Comparison of ENCODE assay signal across 14 cellular contexts in genomic region chr11:64769283-64769682, GRCh38. TPM values are rescaled to one million over a fixed set of nuclear protein-coding genes. Genes with fewer than 3 reads are reported as not detected.
DNase-seq lines count a peak whose midpoint lies in the region; TF ChIP-seq lines count a peak whose summit lies in the region.
"Had no signal": no experiment of that assay in that cellular context is flagged by ENCODE, and none has a peak within 500 bp of the region (broad histone marks: within the 10 kb centered on the region; RNA-seq: fewer than 3 reads in every experiment).

No MANE protein-coding gene starts in this region.

- no peaks in the 10 kb centered on the region for H3K23me2 ChIP-seq in H9 (ENCODE audit: insufficient read length, low read depth, low read length, poor library complexity, severe bottlenecking)

- H2BK20ac ChIP-seq in H9 (ENCODE audit: low read depth, low read length, poor library complexity, severe bottlenecking), result no peak overlapping the region

- no peak overlapping the region for H2BK12ac ChIP-seq in H9 (ENCODE audit: insufficient read length, low read depth, low read length)

- H3K4me1 ChIP-seq in H9 (ENCODE audit: insufficient read depth, low read length) (no peaks in the 10 kb centered on the region; the same call in 1 of the 2 replicates), mammary epithelial cell (ENCODE audit: insufficient read depth, low read length) (peaks cover 6% of the 10 kb centered on the region), osteoblast (ENCODE audit: insufficient read depth, low read length) (peaks cover 2% of the 10 kb centered on the region)

- H3K4ac ChIP-seq in H9 (ENCODE audit: low read depth, low read length), result no peak overlapping the region

- H3K27ac ChIP-seq in H9 (ENCODE audit: insufficient read length, low read depth, low read length), result no peak overlapping the region
- no peak overlapping the region for H3K27ac ChIP-seq in mammary epithelial cell (ENCODE audit: insufficient read depth, low read depth, low read length)
- H3K27ac ChIP-seq in osteoblast (ENCODE audit: low read depth, low read length), result no peak overlapping the region
- H3K27ac ChIP-seq in dorsolateral prefrontal cortex, result no peak overlapping the region
- H3K27ac ChIP-seq: coronary artery, GM23248 had no signal

- no peaks in the 10 kb centered on the region for H3K27me3 Mint-ChIP-seq in activated CD4-positive, alpha-beta T cell treated with anti-CD3 and anti-CD28 coated beads, Interleukin-2, amount 10 ng/mL, durations not matched to agents 7 days and 5 days
- no peaks in the 10 kb centered on the region for H3K27me3 Mint-ChIP-seq in H9 (ENCODE audit: low read depth)

- no peak overlapping the region for H2BK15ac ChIP-seq in H9 (ENCODE audit: low read depth, low read length)

- WGBS in H9 (ENCODE audit: extremely low coverage, insufficient read length, low lambda C conversion rate), result no CpG with 5 or more reads among the region's 6 CpGs
- 98% methylated on average over 6 of the region's 6 CpGs for WGBS in mammary epithelial cell (ENCODE audit: low coverage, missing lambda C conversion rate)

- H3K79me1 ChIP-seq in H9 (ENCODE audit: insufficient read depth, low read depth, low read length, poor library complexity, severe bottlenecking), result peaks cover 7% of the 10 kb centered on the region

- no peaks in the 10 kb centered on the region for H3K9me3 Mint-ChIP-seq in activated CD4-positive, alpha-beta T cell treated with anti-CD3 and anti-CD28 coated beads, Interleukin-2, amount 10 ng/mL, durations not matched to agents 7 days and 5 days
- no peaks in the 10 kb centered on the region for H3K9me3 Mint-ChIP-seq in H9

- H3K4me1 Mint-ChIP-seq in activated CD4-positive, alpha-beta T cell treated with anti-CD3 and anti-CD28 coated beads, Interleukin-2, amount 10 ng/mL, durations not matched to agents 7 days and 5 days, result peaks cover 86% of the 10 kb centered on the region
- peaks cover 28 to 40% of the 10 kb centered on the region in 2 experiments for H3K4me1 Mint-ChIP-seq in H9

- TF ChIP-seq CTCF in H9 (conservative IDR thresholded peaks at IDR 0.05) (no peak), mammary epithelial cell (conservative IDR thresholded peaks at IDR 0.05 in 1 of 2, IDR thresholded peaks at IDR 0.05 in 1 of 2; ENCODE audit: extremely low read depth in 1 of 2, insufficient read depth in 1 of 2, low read depth in 1 of 2, low read length in 2 of 2) (no peak), osteoblast (IDR thresholded peaks at IDR 0.05; ENCODE audit: extremely low read depth, low read depth, low read length) (no peak), dorsolateral prefrontal cortex (IDR thresholded peaks at IDR 0.05 in 54 of 56, conservative IDR thresholded peaks at IDR 0.05 in 2 of 56; ENCODE audit: low read depth in 1 of 56, partially characterized antibody in 56 of 56) (no peak)

- H3K36me3 Mint-ChIP-seq in activated CD4-positive, alpha-beta T cell treated with anti-CD3 and anti-CD28 coated beads, Interleukin-2, amount 10 ng/mL, durations not matched to agents 7 days and 5 days (ENCODE audit: low read depth), result peaks cover 91% of the 10 kb centered on the region
- peaks cover 81 to 98% (median 97%) of the 10 kb centered on the region in 3 experiments; a peak in 6 of 7 replicates for H3K36me3 Mint-ChIP-seq in H9 (ENCODE audit: insufficient read depth in 1 of 3, low read depth in 3 of 3)

- H3K23ac ChIP-seq in H9 (ENCODE audit: insufficient read length, low read depth, low read length), result no peak overlapping the region

- POLR2A ChIA-PET in activated CD4-positive, alpha-beta T cell treated with anti-CD3 and anti-CD28 coated beads, Interleukin-2, amount 10 ng/mL, durations not matched to agents 7 days and 5 days (lab: Charles Lee), result no interaction called here

- H3K4me2 ChIP-seq in H9 (ENCODE audit: insufficient read depth, insufficient read length, low read length) (no peak overlapping the region), mammary epithelial cell (ENCODE audit: insufficient read depth, low read depth, low read length) (no peak overlapping the region), osteoblast (ENCODE audit: insufficient read depth, low read length) (no peak overlapping the region)

- intact Hi-C loops in mammary epithelial cell (cut with micrococcal nuclease), result no loop called here
- intact Hi-C loops in dorsolateral prefrontal cortex (cut with DNase I), result no loop called here

- H3K36me3 ChIP-seq in mammary epithelial cell (ENCODE audit: insufficient read depth, low read length), result peaks cover 77% of the 10 kb centered on the region
- H3K36me3 ChIP-seq in osteoblast (ENCODE audit: insufficient read depth, low read length), result peaks cover 92% of the 10 kb centered on the region

- H3K27me3 ChIP-seq in H9 (ENCODE audit: insufficient read depth, low read length), result no peaks in the 10 kb centered on the region
- H3K27me3 ChIP-seq in mammary epithelial cell (ENCODE audit: insufficient read depth, low read length), result no peaks in the 10 kb centered on the region
- no peaks in the 10 kb centered on the region for H3K27me3 ChIP-seq in osteoblast (ENCODE audit: insufficient read depth, low read length)
- no peaks in the 10 kb centered on the region for H3K27me3 ChIP-seq in dorsolateral prefrontal cortex
- H3K27me3 ChIP-seq: stomach had no signal

- dilution Hi-C loops in mammary epithelial cell (cut with HindIII; ENCODE audit: low sequenced_read_pairs), result no loop called here

- no peak overlapping the region for H2AK5ac ChIP-seq in H9 (ENCODE audit: insufficient read length, low read length)

- no peak overlapping the region for H3K14ac ChIP-seq in H9 (ENCODE audit: insufficient read depth, low read length)

- H2AFZ ChIP-seq in H9 (ENCODE audit: low read length) (no peak overlapping the region), mammary epithelial cell (ENCODE audit: low read depth, low read length) (no peak overlapping the region), osteoblast (ENCODE audit: low read length) (no peak overlapping the region)
- H2AFZ ChIP-seq: GM23248 had no signal

- H4K20me1 ChIP-seq in H9 (ENCODE audit: control insufficient read depth, insufficient read depth, insufficient read length), result peaks cover 3% of the 10 kb centered on the region
- H4K20me1 ChIP-seq in mammary epithelial cell (ENCODE audit: insufficient read depth, low read length), result no peaks in the 10 kb centered on the region
- peaks cover 73% of the 10 kb centered on the region for H4K20me1 ChIP-seq in osteoblast (ENCODE audit: insufficient read depth, low read length)

- H3K79me2 ChIP-seq in H9 (ENCODE audit: insufficient read depth, low read length) (0 out of 2 replicates have a peak, but pooled peaks cover 3% of the 10 kb centered on the region), mammary epithelial cell (ENCODE audit: insufficient read depth, low read length) (peaks cover 89% of the 10 kb centered on the region), osteoblast (ENCODE audit: insufficient read depth, low read length) (peaks cover 72% of the 10 kb centered on the region)

- H3T11ph ChIP-seq in H9 (ENCODE audit: low read length), result no peak overlapping the region

- H2BK120ac ChIP-seq in H9 (ENCODE audit: low read depth, low read length, poor library complexity, severe bottlenecking), result no peak overlapping the region

- CTCF ChIA-PET in activated CD4-positive, alpha-beta T cell treated with anti-CD3 and anti-CD28 coated beads, Interleukin-2, amount 10 ng/mL, durations not matched to agents 7 days and 5 days (lab: Charles Lee), result interaction anchor here (1.1 kb wide), 1 partner anchor 9 kb away, joined by 5 read pairs; the partner anchor contains the start of gene PYGM
- CTCF ChIA-PET in mammary epithelial cell (lab: Charles Lee; ENCODE audit: low non-redundant PET), result no interaction called here

- no peak overlapping the region for H4K91ac ChIP-seq in H9 (ENCODE audit: insufficient read length, low read depth, low read length)

- no peak overlapping the region for H4K8ac ChIP-seq in H9 (replicated peaks; ENCODE audit: insufficient read length, low read depth, low read length)

- no peak overlapping the region for H3K18ac ChIP-seq in H9 (ENCODE audit: insufficient read length, low read depth, low read length)

- peak overlapping the region; percentile 27 for H3K27ac Mint-ChIP-seq in activated CD4-positive, alpha-beta T cell treated with anti-CD3 and anti-CD28 coated beads, Interleukin-2, amount 10 ng/mL, durations not matched to agents 7 days and 5 days
- H3K27ac Mint-ChIP-seq in H9, result peak overlapping the region; percentile 27 to 72 (median 63); a peak in 5 of 7 replicates

- no peak overlapping the region for H3K56ac ChIP-seq in H9 (ENCODE audit: insufficient read length, low read depth, low read length)

- no peak overlapping the region for H3K9ac ChIP-seq in H9 (ENCODE audit: extremely low read depth, insufficient read length, low read length)
- no peak overlapping the region for H3K9ac ChIP-seq in mammary epithelial cell (ENCODE audit: insufficient read depth, low read length)
- H3K9ac ChIP-seq: GM23248 had no signal

- in situ Hi-C loops in mammary epithelial cell (cut with MboI; ENCODE audit: low sequenced_read_pairs in 2 of 2), result no loop called here

- no peak overlapping the region for H2BK5ac ChIP-seq in H9 (ENCODE audit: insufficient read length, low read length)

- H4K5ac ChIP-seq in H9 (ENCODE audit: insufficient read length, low read depth, low read length), result no peak overlapping the region

- H3K9me3 ChIP-seq in H9 (ENCODE audit: control insufficient read depth, low read depth, low read length) (no peaks in the 10 kb centered on the region), mammary epithelial cell (replicated peaks; ENCODE audit: insufficient read depth, low read length) (no peaks in the 10 kb centered on the region), osteoblast (ENCODE audit: low read depth, low read length) (no peaks in the 10 kb centered on the region)
- H3K9me3 ChIP-seq: stomach had no signal

- no peak for DNase-seq in activated CD4-positive, alpha-beta T cell treated with anti-CD3 and anti-CD28 coated beads, Interleukin-2, amount 10 ng/mL, durations not matched to agents 7 days and 5 days
- DNase-seq in activated CD4-positive, alpha-beta T cell treated with anti-CD3 and anti-CD28 coated beads for 4 hours, result no peak
- DNase-seq in H9 (no peak), mammary epithelial cell (no peak), osteoblast (ENCODE audit: insufficient read length, low spot score, missing footprints) (peak; percentile 4), cerebellar cortex (ENCODE audit: low spot score) (no peak), NCI-H1694 (lab: John Stamatoyannopoulos, UW) (no peak), dorsolateral prefrontal cortex (no peak)
- DNase-seq: GM23248, NCI-H1105 treated with DMSO at 0.1 percent for 48 hours, NCI-H226, stomach had no signal

- TSS peak; percentile 10 for BruUV-seq in mammary epithelial cell (replicated peaks; lab: Mats Ljungman, UMichigan)

- no peak overlapping the region for H3K4me3 Mint-ChIP-seq in activated CD4-positive, alpha-beta T cell treated with anti-CD3 and anti-CD28 coated beads, Interleukin-2, amount 10 ng/mL, durations not matched to agents 7 days and 5 days
- peak overlapping the region in 1 of 2 experiments; percentile 24; a peak in 1 of 5 replicates for H3K4me3 Mint-ChIP-seq in H9

- no peak overlapping the region for H3K4me3 ChIP-seq in mammary epithelial cell (replicated peaks in 1 of 3; ENCODE audit: insufficient read depth in 1 of 3, low read depth in 2 of 3, low read length in 3 of 3)
- no peak overlapping the region for H3K4me3 ChIP-seq in osteoblast (ENCODE audit: insufficient read depth, low read length)
- H3K4me3 ChIP-seq in dorsolateral prefrontal cortex, result no peak overlapping the region
- H3K4me3 ChIP-seq: coronary artery, GM23248, stomach had no signal

RNA-seq across cellular contexts. Expression of gene SF1, which starts 9.1 kb away (rescaled TPM):
- total RNA-seq in activated CD4-positive, alpha-beta T cell treated with anti-CD3 and anti-CD28 coated beads, Interleukin-2, amount 10 ng/mL, durations not matched to agents 7 days and 5 days, result 100 to 1,000 TPM; 435 to 456 TPM
- total RNA-seq in H9 (2021), result 514 and 528 TPM in 2 replicates
- 100 to 1,000 TPM; 115 to 294 TPM for total RNA-seq in mammary epithelial cell
- polyA plus RNA-seq in mammary epithelial cell, result 79.4 TPM
- polyA minus RNA-seq in mammary epithelial cell, result 212 TPM
- 114 and 130 TPM in 2 replicates for total RNA-seq in osteoblast
- total RNA-seq in dorsolateral prefrontal cortex, result 100 to 1,000 TPM; 198 to 357 (median 281) TPM

RNA-seq across cellular contexts. Expression of gene PYGM, which starts 9.5 kb away (rescaled TPM):
- 1 to 10 TPM; 3.9 to 4.3 TPM for total RNA-seq in activated CD4-positive, alpha-beta T cell treated with anti-CD3 and anti-CD28 coated beads, Interleukin-2, amount 10 ng/mL, durations not matched to agents 7 days and 5 days
- total RNA-seq in H9 (2021) (3.6 TPM in 2 replicates), mammary epithelial cell (1 to 10 TPM in 1 of 2 donors, under 1 TPM in 1; 0.50 to 1.1 TPM), osteoblast (0.29 and 0.36 TPM in 2 replicates), dorsolateral prefrontal cortex (10 to 100 TPM in 111 of 120 experiments, 1 to 10 TPM in 9; 4.6 to 94.1 (median 19.4) TPM)
- 0.06 TPM for polyA plus RNA-seq in mammary epithelial cell
- not detected for polyA minus RNA-seq in mammary epithelial cell
- total RNA-seq: epithelial cell of proximal tubule, GM23248 had no signal
- polyA plus RNA-seq: GM23248 had no signal

RNA-seq across cellular contexts. Expression of gene RASGRP2, which starts 25.3 kb away (rescaled TPM):
- 100 to 1,000 TPM; 293 to 300 TPM for total RNA-seq in activated CD4-positive, alpha-beta T cell treated with anti-CD3 and anti-CD28 coated beads, Interleukin-2, amount 10 ng/mL, durations not matched to agents 7 days and 5 days
- 24.0 and 26.9 TPM in 2 replicates for total RNA-seq in H9 (2021)
- total RNA-seq in mammary epithelial cell, result 1 to 10 TPM in 1 of 2 donors, under 1 TPM in 1; 0.26 to 4.8 TPM
- not detected for polyA plus RNA-seq in mammary epithelial cell
- not detected for polyA minus RNA-seq in mammary epithelial cell
- 0.29 TPM in 1 of 2 replicates, not detected in the other for total RNA-seq in osteoblast
- total RNA-seq in dorsolateral prefrontal cortex, result 10 to 100 TPM; 15.2 to 58.6 (median 32.8) TPM
- total RNA-seq: epithelial cell of proximal tubule, GM23248 had no signal

RNA-seq across cellular contexts. Expression of gene MAP4K2, which starts 33.7 kb away (rescaled TPM):
- total RNA-seq in activated CD4-positive, alpha-beta T cell treated with anti-CD3 and anti-CD28 coated beads, Interleukin-2, amount 10 ng/mL, durations not matched to agents 7 days and 5 days, result 10 to 100 TPM; 86.6 to 91.2 TPM
- total RNA-seq in H9 (2021) (21.6 and 24.7 TPM in 2 replicates), mammary epithelial cell (10 to 100 TPM; 15.4 to 15.5 TPM), osteoblast (6.2 and 9.8 TPM in 2 replicates), dorsolateral prefrontal cortex (10 to 100 TPM; 26.4 to 59.7 (median 38.5) TPM)
- polyA plus RNA-seq in mammary epithelial cell, result 7.9 TPM
- 41.4 TPM for polyA minus RNA-seq in mammary epithelial cell

RNA-seq across cellular contexts. Expression of gene MEN1, which starts 41.1 kb away (rescaled TPM):
- total RNA-seq in activated CD4-positive, alpha-beta T cell treated with anti-CD3 and anti-CD28 coated beads, Interleukin-2, amount 10 ng/mL, durations not matched to agents 7 days and 5 days, result 10 to 100 TPM; 35.1 to 38.7 TPM
- total RNA-seq in H9 (2021), result 49.9 and 50.0 TPM in 2 replicates
- 10 to 100 TPM; 20.7 to 35.7 TPM for total RNA-seq in mammary epithelial cell
- 24.7 TPM for polyA plus RNA-seq in mammary epithelial cell
- polyA minus RNA-seq in mammary epithelial cell, result 23.4 TPM
- 12.3 and 13.3 TPM in 2 replicates for total RNA-seq in osteoblast
- 10 to 100 TPM; 21.1 to 40.5 (median 28.6) TPM for total RNA-seq in dorsolateral prefrontal cortex

Comparison
In these comparisons a context has a peak if more than half of its experiments do, and no peak if none do; other contexts are left out.
1. RNA of gene RASGRP2, which starts 25.3 kb away (total RNA-seq): 293 to 300 TPM in activated CD4-positive, alpha-beta T cell treated with anti-CD3 and anti-CD28 coated beads, Interleukin-2, amount 10 ng/mL, durations not matched to agents 7 days and 5 days; 15.2 to 58.6 TPM in dorsolateral prefrontal cortex, 24.0 to 26.9 TPM in H9, 0.26 to 4.8 TPM in mammary epithelial cell and 0.29 TPM in osteoblast; every median in the first group is over 4 times any median in the second.